8 cellular contexts compared by ENCODE assay signal in genomic region chr9:35732185-35733108, GRCh38. TPM values are rescaled to one million over a fixed set of nuclear protein-coding genes. Genes with fewer than 3 reads are reported as not detected.
A peak's percentile ranks its signal among the peaks of the same experiment; 100 is the strongest.
DNase-seq lines count a peak whose midpoint lies in the region; ATAC-seq, FAIRE-seq and TF ChIP-seq lines count a peak whose summit lies in the region.

A gene with protein sequence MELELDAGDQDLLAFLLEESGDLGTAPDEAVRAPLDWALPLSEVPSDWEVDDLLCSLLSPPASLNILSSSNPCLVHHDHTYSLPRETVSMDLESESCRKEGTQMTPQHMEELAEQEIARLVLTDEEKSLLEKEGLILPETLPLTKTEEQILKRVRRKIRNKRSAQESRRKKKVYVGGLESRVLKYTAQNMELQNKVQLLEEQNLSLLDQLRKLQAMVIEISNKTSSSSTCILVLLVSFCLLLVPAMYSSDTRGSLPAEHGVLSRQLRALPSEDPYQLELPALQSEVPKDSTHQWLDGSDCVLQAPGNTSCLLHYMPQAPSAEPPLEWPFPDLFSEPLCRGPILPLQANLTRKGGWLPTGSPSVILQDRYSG (plus strand): TSS chr9:35732666. CDS start chr9:35732773, 107 bp downstream.
A gene with protein sequence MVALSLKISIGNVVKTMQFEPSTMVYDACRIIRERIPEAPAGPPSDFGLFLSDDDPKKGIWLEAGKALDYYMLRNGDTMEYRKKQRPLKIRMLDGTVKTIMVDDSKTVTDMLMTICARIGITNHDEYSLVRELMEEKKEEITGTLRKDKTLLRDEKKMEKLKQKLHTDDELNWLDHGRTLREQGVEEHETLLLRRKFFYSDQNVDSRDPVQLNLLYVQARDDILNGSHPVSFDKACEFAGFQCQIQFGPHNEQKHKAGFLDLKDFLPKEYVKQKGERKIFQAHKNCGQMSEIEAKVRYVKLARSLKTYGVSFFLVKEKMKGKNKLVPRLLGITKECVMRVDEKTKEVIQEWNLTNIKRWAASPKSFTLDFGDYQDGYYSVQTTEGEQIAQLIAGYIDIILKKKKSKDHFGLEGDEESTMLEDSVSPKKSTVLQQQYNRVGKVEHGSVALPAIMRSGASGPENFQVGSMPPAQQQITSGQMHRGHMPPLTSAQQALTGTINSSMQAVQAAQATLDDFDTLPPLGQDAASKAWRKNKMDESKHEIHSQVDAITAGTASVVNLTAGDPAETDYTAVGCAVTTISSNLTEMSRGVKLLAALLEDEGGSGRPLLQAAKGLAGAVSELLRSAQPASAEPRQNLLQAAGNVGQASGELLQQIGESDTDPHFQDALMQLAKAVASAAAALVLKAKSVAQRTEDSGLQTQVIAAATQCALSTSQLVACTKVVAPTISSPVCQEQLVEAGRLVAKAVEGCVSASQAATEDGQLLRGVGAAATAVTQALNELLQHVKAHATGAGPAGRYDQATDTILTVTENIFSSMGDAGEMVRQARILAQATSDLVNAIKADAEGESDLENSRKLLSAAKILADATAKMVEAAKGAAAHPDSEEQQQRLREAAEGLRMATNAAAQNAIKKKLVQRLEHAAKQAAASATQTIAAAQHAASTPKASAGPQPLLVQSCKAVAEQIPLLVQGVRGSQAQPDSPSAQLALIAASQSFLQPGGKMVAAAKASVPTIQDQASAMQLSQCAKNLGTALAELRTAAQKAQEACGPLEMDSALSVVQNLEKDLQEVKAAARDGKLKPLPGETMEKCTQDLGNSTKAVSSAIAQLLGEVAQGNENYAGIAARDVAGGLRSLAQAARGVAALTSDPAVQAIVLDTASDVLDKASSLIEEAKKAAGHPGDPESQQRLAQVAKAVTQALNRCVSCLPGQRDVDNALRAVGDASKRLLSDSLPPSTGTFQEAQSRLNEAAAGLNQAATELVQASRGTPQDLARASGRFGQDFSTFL (N-terminal part only) (minus strand): TSS chr9:35732195. CDS start chr9:35725694, 6,501 bp downstream.

- POLR2A ChIA-PET in AG04450 (lab: Yijun Ruan, JAX), result interaction anchor here (0.5 to 3.7 kb wide), 27 partner anchors 9 to 174 kb away, joined by 3 to 58 read pairs (median 4); partner anchors contain the start of genes ARHGEF39, CA9, CCDC107 and GBA2

- TF ChIP-seq CTCF in AG04450 (IDR thresholded peaks at IDR 0.05; ENCODE audit: low read depth, low read length) (no peak), VCaP (conservative IDR thresholded peaks at IDR 0.05) (peak; percentile 51), breast epithelium (IDR thresholded peaks at IDR 0.05) (no peak)

- FAIRE-seq in small intestine (lab: Jason Lieb, UNC), result peak; percentile 70

- CTCF ChIA-PET in AG04450 (lab: Charles Lee), result interaction anchor here (1.2 to 5.8 kb wide), 4 partner anchors 37 to 74 kb away, joined by 4 to 30 read pairs (median 19); partner anchors contain the start of genes CCDC107 and RMRP

- peak; percentile 83 for ATAC-seq in GM18873 (IDR thresholded peaks at IDR 0.05; ENCODE audit: low FRiP score, unreplicated experiment)
- ATAC-seq in HG03139 (IDR thresholded peaks at IDR 0.05; ENCODE audit: unreplicated experiment), result peak; percentile 73

- peaks cover 8 to 26% of the 10 kb centered on the region in 2 donors for H3K4me1 ChIP-seq in breast epithelium
- peaks cover 13 to 25% of the 10 kb centered on the region in 2 donors for H3K4me1 ChIP-seq in small intestine (ENCODE audit: control insufficient read depth in 2 of 2, insufficient read depth in 1 of 2, low read depth in 1 of 2, low read length in 1 of 2)

- WGBS in small intestine, 3 donors, result 0% methylated on average over 60 of the region's 60 CpGs

- TF ChIP-seq POLR2A in breast epithelium (IDR thresholded peaks at IDR 0.05), result peak; percentile 24

- intact Hi-C loops in breast epithelium (cut with DNase I; ENCODE audit: low total_unique reads), result no loop called here

- H3K27me3 ChIP-seq in AG04450 (ENCODE audit: control insufficient read depth, insufficient read depth, low read length) (no peaks in the 10 kb centered on the region), breast epithelium (no peaks in the 10 kb centered on the region), small intestine (ENCODE audit: control insufficient read depth in 2 of 2, insufficient read depth in 2 of 2, low read length in 2 of 2) (no peaks in the 10 kb centered on the region)

- DNase-seq in AG04450 (ENCODE audit: low read depth, low spot score) (peak; percentile 98), NCI-H2196 treated with DMSO at 0.1 percent for 48 hours (lab: John Stamatoyannopoulos, UW; ENCODE audit: unreplicated experiment) (peak; percentile 100), breast epithelium (ENCODE audit: low spot score in 2 of 2) (peak; percentile 96 to 99), small intestine (peak; percentile 99)

- H3K9me3 ChIP-seq in AG04450 (ENCODE audit: control insufficient read depth, insufficient read depth, low read length) (no peaks in the 10 kb centered on the region; the same call in 1 of the 2 replicates), breast epithelium (no peaks in the 10 kb centered on the region), iPS-18c (ENCODE audit: control insufficient read depth, insufficient read depth, low read length) (no peaks in the 10 kb centered on the region), small intestine (ENCODE audit: control insufficient read depth, low read depth) (no peaks in the 10 kb centered on the region)

- H3K36me3 ChIP-seq in breast epithelium (peaks cover 3% of the 10 kb centered on the region), small intestine (ENCODE audit: control insufficient read depth in 2 of 2, insufficient read depth in 2 of 2, low read length in 2 of 2) (peaks cover 4 to 13% of the 10 kb centered on the region in 2 donors)

- peak within 1 kb of the TSS; percentile 92 for H3K27ac ChIP-seq in AG04450 (ENCODE audit: low read depth, low read length)
- H3K27ac ChIP-seq in VCaP, result peak within 1 kb of the TSS; percentile 96
- H3K27ac ChIP-seq in breast epithelium, result peak within 1 kb of the TSS; percentile 98 to 99
- peak within 1 kb of the TSS; percentile 98 for H3K27ac ChIP-seq in small intestine (ENCODE audit: low read depth in 1 of 2, low read length in 1 of 2)

- H3K4me3 ChIP-seq in AG04450 (ENCODE audit: low read depth, low read length) (peak within 1 kb of the TSS; percentile 98), breast epithelium (peak within 1 kb of the TSS; percentile 74 to 82 (median 79)), iPS-18c (ENCODE audit: insufficient read depth, low read depth, low read length) (peak within 1 kb of the TSS; percentile 90), small intestine (ENCODE audit: low read depth in 1 of 2, low read length in 2 of 2) (peak within 1 kb of the TSS; percentile 79 to 84)

RNA-seq across cellular contexts. Expression of the first gene that starts in this region (rescaled TPM):
- polyA plus RNA-seq in AG04450 (2011; rRNA removed) (51.1 and 58.1 TPM in 2 replicates), small intestine (10 to 100 TPM; 26.8 to 31.2 (median 28.6) TPM)
- polyA minus RNA-seq in AG04450 (2011; rRNA and poly(A)+ RNA removed), result 32.5 and 41.9 TPM in 2 replicates
- 10 to 100 TPM; 46.4 to 49.9 (median 47.2) TPM for total RNA-seq in breast epithelium

RNA-seq across cellular contexts. Expression of the second gene that starts in this region (rescaled TPM):
- polyA plus RNA-seq in AG04450 (2011; rRNA removed), result 165 and 224 TPM in 2 replicates
- polyA minus RNA-seq in AG04450 (2011; rRNA and poly(A)+ RNA removed), result 900 and 1,135 TPM in 2 replicates
- 100 to 1,000 TPM; 163 to 497 (median 215) TPM for total RNA-seq in breast epithelium
- 100 to 1,000 TPM in 1 of 3 donors, 10 to 100 TPM in 2; 82.1 to 103 (median 88.9) TPM for polyA plus RNA-seq in small intestine

Comparison
In these comparisons a context has a peak if more than half of its experiments do, and no peak if none do; other contexts are left out.
1. Peak in every context shown above with its lines: DNase-seq, ATAC-seq, H3K4me3 ChIP-seq and H3K27ac ChIP-seq.